8 cellular contexts compared by ENCODE assay signal in the genomic region with DNA sequence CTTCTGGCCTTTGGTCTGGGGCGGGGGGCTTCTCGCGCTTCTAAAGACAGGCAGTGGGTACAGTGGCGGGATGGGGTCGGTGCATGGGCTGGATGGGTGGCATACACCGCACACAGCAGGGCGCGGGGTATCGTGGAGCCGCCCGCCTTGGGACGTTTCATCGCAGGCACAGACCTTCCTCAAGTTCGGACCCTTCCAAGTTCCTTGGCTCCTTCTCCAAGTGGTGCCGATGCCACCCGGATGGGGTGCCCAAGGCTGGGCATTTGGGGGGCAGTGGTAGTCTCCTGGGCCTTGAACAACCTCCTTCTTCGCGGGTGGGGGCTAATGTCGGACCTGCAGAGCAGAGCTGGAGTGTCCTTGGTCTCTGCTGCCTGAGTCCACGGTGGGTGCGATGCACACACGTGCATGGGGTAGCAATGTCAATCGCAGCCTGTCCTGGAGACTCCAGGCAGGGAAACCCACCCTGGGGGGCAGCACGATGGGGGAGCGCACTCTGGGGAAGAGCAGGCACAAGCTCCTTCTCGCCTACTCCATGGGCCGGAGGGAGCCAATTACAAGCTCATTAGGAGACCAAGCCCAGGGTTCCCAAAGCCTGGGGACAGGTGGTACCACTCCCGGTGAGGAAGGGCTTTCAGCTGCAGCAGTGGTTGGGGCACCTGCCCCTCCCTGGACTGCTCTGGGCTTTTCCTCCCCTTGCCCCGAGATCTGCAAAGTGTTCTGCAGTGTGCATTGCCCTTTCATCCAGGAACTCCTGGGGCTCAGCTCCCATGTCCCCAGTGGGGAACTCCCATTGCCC. TPM values are rescaled to one million over a fixed set of nuclear protein-coding genes. Genes with fewer than 3 reads are reported as not detected.
A peak's percentile ranks its signal among the peaks of the same experiment; 100 is the strongest.
DNase-seq lines count a peak whose midpoint lies in the region; ATAC-seq, FAIRE-seq and TF ChIP-seq lines count a peak whose summit lies in the region.

No MANE protein-coding gene starts in this region.

- TF ChIP-seq CTCF in astrocyte (IDR thresholded peaks at IDR 0.05; ENCODE audit: insufficient read depth, low read depth, low read length) (no peak), HepG2 (CRISPR knock-in tag; IDR thresholded peaks at IDR 0.05) (no peak), tibial artery (IDR thresholded peaks at IDR 0.05) (peak in 1 of 2 experiments; percentile 14)

- intact Hi-C loops in activated CD4-positive, alpha-beta T cell treated with anti-CD3 and anti-CD28 coated beads, Interleukin-2, amount 10 ng/mL, durations not matched to agents 24 days and 14 days (cut with micrococcal nuclease): no loop called here
- intact Hi-C loops in HepG2 (cut with micrococcal nuclease; ENCODE audit: unreplicated experiment): loop anchor here (2.0 kb wide), 1 partner anchor 16 kb away; no protein-coding TSS in a partner anchor
- intact Hi-C loops in tibial artery (cut with DNase I; ENCODE audit: low total_unique reads): no loop called here

- H3K36me3 ChIP-seq in astrocyte (ENCODE audit: insufficient read depth, low read length) (no peaks in the 10 kb centered on the region), HepG2 (replicated peaks in 1 of 2; ENCODE audit: control insufficient read depth in 1 of 2, insufficient read depth in 2 of 2, low read length in 2 of 2) (peaks cover 0 to 5% of the 10 kb centered on the region in 2 experiments; a peak in 1 of 5 replicates), tibial artery (peaks cover 0 to 12% (median 0%) of the 10 kb centered on the region in 3 donors)

- no peak for DNase-seq in activated CD4-positive, alpha-beta T cell treated with anti-CD3 and anti-CD28 coated beads, Interleukin-2, amount 10 ng/mL, durations not matched to agents 24 days and 14 days
- no peak for DNase-seq in activated CD4-positive, alpha-beta T cell treated with anti-CD3 and anti-CD28 coated beads for 4 hours
- DNase-seq in astrocyte (ENCODE audit: low read depth): no peak
- no peak for DNase-seq in HepG2 (ENCODE audit: low spot score)
- no peak for DNase-seq in tibial artery
- DNase-seq in NCI-H1694 treated with DMSO at 0.1 percent for 48 hours (lab: John Stamatoyannopoulos, UW): no peak

- WGBS in HepG2 (ENCODE audit: low lambda C conversion rate): 61% methylated on average over 15 of the region's 29 CpGs

- H3K27me3 Mint-ChIP-seq in activated CD4-positive, alpha-beta T cell treated with anti-CD3 and anti-CD28 coated beads, Interleukin-2, amount 10 ng/mL, durations not matched to agents 24 days and 14 days: peaks cover 25% of the 10 kb centered on the region
- H3K27me3 Mint-ChIP-seq in astrocyte (ENCODE audit: low read depth, unreplicated experiment): no peaks in the 10 kb centered on the region

- no peak for TF ChIP-seq RAD21 in HepG2 (CRISPR knock-in tag; IDR thresholded peaks at IDR 0.05)

- H3K9ac ChIP-seq in astrocyte (ENCODE audit: low read length): peak overlapping the region; percentile 75
- peak overlapping the region; percentile 50; the same call in 1 of the 2 replicates for H3K9ac ChIP-seq in HepG2 (ENCODE audit: insufficient read depth, low read depth, low read length)

- ATAC-seq in HepG2 (no peak; the same call in 2 of the 3 replicates), GM19324 (IDR thresholded peaks at IDR 0.05; ENCODE audit: low FRiP score, unreplicated experiment) (no peak), HG03521 (IDR thresholded peaks at IDR 0.05; ENCODE audit: unreplicated experiment) (no peak)

- H2AFZ ChIP-seq in astrocyte (ENCODE audit: low read depth, low read length) (no peak overlapping the region), HepG2 (ENCODE audit: low read length) (no peak overlapping the region)

- H3K4me3 Mint-ChIP-seq in activated CD4-positive, alpha-beta T cell treated with anti-CD3 and anti-CD28 coated beads, Interleukin-2, amount 10 ng/mL, durations not matched to agents 24 days and 14 days: peak overlapping the region; percentile 32
- H3K4me3 Mint-ChIP-seq in astrocyte (ENCODE audit: unreplicated experiment): peak overlapping the region; percentile 83

- TF ChIP-seq POLR2A in HepG2 (IDR thresholded peaks at IDR 0.05; ENCODE audit: insufficient read depth in 1 of 2, low read depth in 2 of 2, low read length in 2 of 2): no peak

- H4K20me1 ChIP-seq in astrocyte (ENCODE audit: insufficient read depth, low read length) (peaks cover 33% of the 10 kb centered on the region), HepG2 (ENCODE audit: insufficient read depth, low read length) (peaks cover 10% of the 10 kb centered on the region; the same call in 1 of the 2 replicates)

- H3K4me1 Mint-ChIP-seq in activated CD4-positive, alpha-beta T cell treated with anti-CD3 and anti-CD28 coated beads, Interleukin-2, amount 10 ng/mL, durations not matched to agents 24 days and 14 days: no peaks in the 10 kb centered on the region
- peaks cover 18% of the 10 kb centered on the region for H3K4me1 Mint-ChIP-seq in astrocyte (ENCODE audit: low read depth, unreplicated experiment)

- no peaks in the 10 kb centered on the region for H3K36me3 Mint-ChIP-seq in activated CD4-positive, alpha-beta T cell treated with anti-CD3 and anti-CD28 coated beads, Interleukin-2, amount 10 ng/mL, durations not matched to agents 24 days and 14 days (ENCODE audit: low read depth)
- peaks cover 2% of the 10 kb centered on the region for H3K36me3 Mint-ChIP-seq in astrocyte (ENCODE audit: low read depth, unreplicated experiment)

- CTCF ChIA-PET in HepG2 (lab: Yijun Ruan, JAX; ENCODE audit: low intra/inter-chr PET ratio, low total read pairs): no interaction called here

- H3K9me3 Mint-ChIP-seq in activated CD4-positive, alpha-beta T cell treated with anti-CD3 and anti-CD28 coated beads, Interleukin-2, amount 10 ng/mL, durations not matched to agents 24 days and 14 days: no peaks in the 10 kb centered on the region
- H3K9me3 Mint-ChIP-seq in astrocyte (ENCODE audit: unreplicated experiment): no peaks in the 10 kb centered on the region

- TF ChIP-seq EP300 in HepG2 (IDR thresholded peaks at IDR 0.05; ENCODE audit: low read depth in 2 of 2, low read length in 2 of 2) (no peak), HepG2 (CRISPR knock-in tag; IDR thresholded peaks at IDR 0.05; ENCODE audit: borderline replicate concordance) (no peak)

- no peak overlapping the region for H3K27ac ChIP-seq in astrocyte (ENCODE audit: low read depth, low read length)
- peak overlapping the region; percentile 53 for H3K27ac ChIP-seq in HepG2 (ENCODE audit: extremely low read length, insufficient read depth, low read length)
- peak overlapping the region; percentile 99 to 100 for H3K27ac ChIP-seq in tibial artery

- FAIRE-seq in astrocyte (lab: Jason Lieb, UNC) (no peak), HepG2 (lab: Jason Lieb, UNC) (no peak)

- no TSS peak for BruUV-seq in HepG2 (replicated peaks; lab: Mats Ljungman, UMichigan)

- H3K27me3 ChIP-seq in astrocyte (ENCODE audit: insufficient read depth, low read length) (no peaks in the 10 kb centered on the region), HepG2 (ENCODE audit: control insufficient read depth in 1 of 2, insufficient read depth in 2 of 2, low read length in 2 of 2) (no peaks in the 10 kb centered on the region; a peak in 1 of 5 replicates), tibial artery (no peaks in the 10 kb centered on the region)

- H3K79me2 ChIP-seq in astrocyte (ENCODE audit: insufficient read depth, low read length) (peaks cover 39% of the 10 kb centered on the region), HepG2 (ENCODE audit: insufficient read depth, low read length) (peaks cover 39% of the 10 kb centered on the region)

- H3K4me3 ChIP-seq in astrocyte (ENCODE audit: insufficient read depth, low read depth, low read length) (peak overlapping the region; percentile 54), HepG2 (replicated peaks in 1 of 3; ENCODE audit: insufficient read depth in 1 of 3, low read depth in 2 of 3, low read length in 3 of 3) (peak overlapping the region in 2 of 3 experiments; percentile 31 to 59; a peak in 3 of 6 replicates), tibial artery (peak overlapping the region; percentile 74 to 75)

- in situ Hi-C loops in HepG2 (cut with HindIII; ENCODE audit: extremely low pct_ligation_motif_present, low pct_unique_long_range_greater_than_20kb): loop anchor here (5.0 kb wide), 1 partner anchor 41 kb away; no protein-coding TSS in a partner anchor

- H3K4me2 ChIP-seq in astrocyte (ENCODE audit: low read length) (peak overlapping the region; percentile 88), HepG2 (ENCODE audit: low read depth, low read length) (peak overlapping the region; percentile 62)

- POLR2A ChIA-PET in HepG2 (lab: Yijun Ruan, JAX): interaction anchor here (0.7 to 18.7 kb wide), 9 partner anchors 9 to 163 kb away, joined by 3 to 536 read pairs (median 36); partner anchors contain the start of gene COG4

- H3K9me3 ChIP-seq in astrocyte (ENCODE audit: insufficient read depth, low read depth, low read length) (no peaks in the 10 kb centered on the region), HepG2 (ENCODE audit: low read length) (no peaks in the 10 kb centered on the region), tibial artery (no peaks in the 10 kb centered on the region)

- H3K27ac Mint-ChIP-seq in activated CD4-positive, alpha-beta T cell treated with anti-CD3 and anti-CD28 coated beads, Interleukin-2, amount 10 ng/mL, durations not matched to agents 24 days and 14 days: no peak overlapping the region
- peak overlapping the region; percentile 75 for H3K27ac Mint-ChIP-seq in astrocyte (ENCODE audit: unreplicated experiment)

- peaks cover 40% of the 10 kb centered on the region for H3K4me1 ChIP-seq in astrocyte (ENCODE audit: insufficient read depth, low read length)
- H3K4me1 ChIP-seq in HepG2 (ENCODE audit: insufficient read depth, low read length): peaks cover 80% of the 10 kb centered on the region
- H3K4me1 ChIP-seq in tibial artery: peaks cover 23 to 90% (median 87%) of the 10 kb centered on the region in 4 donors

RNA-seq across cellular contexts. Expression of gene MTSS2, which starts 0.7 kb away (rescaled TPM):
- 2.6 and 3.7 TPM in 2 replicates for total RNA-seq in activated CD4-positive, alpha-beta T cell treated with anti-CD3 and anti-CD28 coated beads, Interleukin-2, amount 10 ng/mL, durations not matched to agents 24 days and 14 days
- total RNA-seq in astrocyte (31.3 and 38.3 TPM in 2 replicates), HepG2 (2016; rRNA removed; fragmentation: Illumina TruSeq; extraction: Trizol) (84.6 and 132 TPM in 2 replicates)
- total RNA-seq in HepG2 (2016; cell fraction: cytosol; rRNA removed; fragmentation: Illumina TruSeq; extraction: Trizol; ENCODE audit: low read depth): 43.5 and 50.3 TPM in 2 replicates
- total RNA-seq in HepG2 (2016; cell fraction: insoluble cytoplasmic fraction; rRNA removed; fragmentation: Illumina TruSeq; extraction: Trizol): 77.0 and 127 TPM in 2 replicates
- total RNA-seq in HepG2 (2016; cell fraction: membrane; rRNA removed; fragmentation: Illumina TruSeq; extraction: Trizol): 144 and 145 TPM in 2 replicates
- 105 and 134 TPM in 2 replicates for total RNA-seq in HepG2 (2016; cell fraction: nucleus; rRNA removed; fragmentation: Illumina TruSeq; extraction: Trizol)
- 242 and 284 TPM in 2 replicates for polyA plus RNA-seq in HepG2 (2011; rRNA removed)
- 101 and 160 TPM in 2 replicates for polyA plus RNA-seq in HepG2 (2011; cell fraction: cytosol; rRNA removed)
- polyA plus RNA-seq in HepG2 (2011; cell fraction: nucleus; rRNA removed): 555 and 802 TPM in 2 replicates
- 157 and 253 TPM in 2 replicates for polyA plus RNA-seq in HepG2 (2012)
- 47.6 and 47.9 TPM in 2 replicates for polyA plus RNA-seq in HepG2 (2016; cell fraction: cytosol; fragmentation: Illumina TruSeq; extraction: Trizol; ENCODE audit: low read depth)
- 136 and 193 TPM in 2 replicates for polyA plus RNA-seq in HepG2 (2016; cell fraction: insoluble cytoplasmic fraction; fragmentation: Illumina TruSeq; extraction: Trizol; ENCODE audit: low read depth)
- polyA plus RNA-seq in HepG2 (2016; cell fraction: membrane; fragmentation: Illumina TruSeq; extraction: Trizol; ENCODE audit: low read depth): 144 and 154 TPM in 2 replicates
- 467 and 522 TPM in 2 replicates for polyA plus RNA-seq in HepG2 (2016; cell fraction: nucleus; fragmentation: Illumina TruSeq; extraction: Trizol; ENCODE audit: insufficient read depth, low read depth)
- polyA minus RNA-seq in HepG2 (2011; rRNA and poly(A)+ RNA removed; ENCODE audit: low replicate concordance): 24.5 and 186 TPM in 2 replicates
- 155 and 166 TPM in 2 replicates for polyA minus RNA-seq in HepG2 (2011; cell fraction: cytosol; rRNA and poly(A)+ RNA removed)
- polyA minus RNA-seq in HepG2 (2011; cell fraction: nucleus; rRNA and poly(A)+ RNA removed): 97.5 and 127 TPM in 2 replicates

RNA-seq across cellular contexts. Expression of gene IL34, which starts 40.2 kb away (rescaled TPM):
- 0.30 TPM in 1 of 2 replicates, not detected in the other for total RNA-seq in activated CD4-positive, alpha-beta T cell treated with anti-CD3 and anti-CD28 coated beads, Interleukin-2, amount 10 ng/mL, durations not matched to agents 24 days and 14 days
- 0.34 and 0.38 TPM in 2 replicates for total RNA-seq in astrocyte
- 1.2 and 1.4 TPM in 2 replicates for total RNA-seq in HepG2 (2016; rRNA removed; fragmentation: Illumina TruSeq; extraction: Trizol)
- 1.0 and 1.6 TPM in 2 replicates for total RNA-seq in HepG2 (2016; cell fraction: cytosol; rRNA removed; fragmentation: Illumina TruSeq; extraction: Trizol; ENCODE audit: low read depth)
- total RNA-seq in HepG2 (2016; cell fraction: insoluble cytoplasmic fraction; rRNA removed; fragmentation: Illumina TruSeq; extraction: Trizol): 1.2 and 1.3 TPM in 2 replicates
- 1.8 and 2.4 TPM in 2 replicates for total RNA-seq in HepG2 (2016; cell fraction: membrane; rRNA removed; fragmentation: Illumina TruSeq; extraction: Trizol)
- total RNA-seq in HepG2 (2016; cell fraction: nucleus; rRNA removed; fragmentation: Illumina TruSeq; extraction: Trizol): 0.31 and 0.40 TPM in 2 replicates
- 1.3 and 1.6 TPM in 2 replicates for polyA plus RNA-seq in HepG2 (2011; rRNA removed)
- polyA plus RNA-seq in HepG2 (2011; cell fraction: cytosol; rRNA removed): 1.1 and 2.2 TPM in 2 replicates
- 0.83 and 1.9 TPM in 2 replicates for polyA plus RNA-seq in HepG2 (2011; cell fraction: nucleus; rRNA removed)
- polyA plus RNA-seq in HepG2 (2012): 0.83 TPM in 2 replicates
- polyA plus RNA-seq in HepG2 (2016; cell fraction: cytosol; fragmentation: Illumina TruSeq; extraction: Trizol; ENCODE audit: low read depth): 1.3 and 2.1 TPM in 2 replicates
- 0.84 and 0.90 TPM in 2 replicates for polyA plus RNA-seq in HepG2 (2016; cell fraction: insoluble cytoplasmic fraction; fragmentation: Illumina TruSeq; extraction: Trizol; ENCODE audit: low read depth)
- 1.2 and 1.6 TPM in 2 replicates for polyA plus RNA-seq in HepG2 (2016; cell fraction: membrane; fragmentation: Illumina TruSeq; extraction: Trizol; ENCODE audit: low read depth)
- 0.96 and 1.1 TPM in 2 replicates for polyA plus RNA-seq in HepG2 (2016; cell fraction: nucleus; fragmentation: Illumina TruSeq; extraction: Trizol; ENCODE audit: insufficient read depth, low read depth)
- polyA minus RNA-seq in HepG2 (2011; rRNA and poly(A)+ RNA removed; ENCODE audit: low replicate concordance): 1.0 TPM in 1 of 2 replicates, not detected in the other
- 0.35 TPM in 1 of 2 replicates, not detected in the other for polyA minus RNA-seq in HepG2 (2011; cell fraction: cytosol; rRNA and poly(A)+ RNA removed)
- 0.50 and 1.5 TPM in 2 replicates for polyA minus RNA-seq in HepG2 (2011; cell fraction: nucleus; rRNA and poly(A)+ RNA removed)
